Comparison of ENCODE assay signal across 12 cellular contexts in genomic region chr17:75133001-75133400, GRCh38. TPM values are rescaled to one million over a fixed set of nuclear protein-coding genes. Genes with fewer than 3 reads are reported as not detected.
A peak's percentile ranks its signal among the peaks of the same experiment; 100 is the strongest.
DNase-seq lines count a peak whose midpoint lies in the region; ATAC-seq lines count a peak whose summit lies in the region.
"Had no signal": no experiment of that assay in that cellular context is flagged by ENCODE, and none has a peak within 500 bp of the region (broad histone marks: within the 10 kb centered on the region; RNA-seq: fewer than 3 reads in every experiment).

No MANE protein-coding gene starts in this region.

- no peak overlapping the region for H3K23ac ChIP-seq in trophoblast cell (ENCODE audit: low read length)

- H3K27me3 ChIP-seq in trophoblast cell (ENCODE audit: insufficient read depth, low read length): no peaks in the 10 kb centered on the region

- no peak overlapping the region for H4K91ac ChIP-seq in trophoblast cell (ENCODE audit: low read depth, low read length)

- H2BK120ac ChIP-seq in trophoblast cell (ENCODE audit: insufficient read depth, low read length, poor library complexity): no peak overlapping the region

- peak overlapping the region; percentile 31 for H2BK5ac ChIP-seq in trophoblast cell (ENCODE audit: low read depth, low read length, poor library complexity)

- no peak overlapping the region for H3K4ac ChIP-seq in trophoblast cell (ENCODE audit: low read depth, low read length)

- no peak overlapping the region for H3K4me3 ChIP-seq in trophoblast cell (ENCODE audit: low read depth, low read length)

- H3K9me3 Mint-ChIP-seq in activated T-cell treated with anti-CD3 and anti-CD28 coated beads, Interleukin-2, amount 50 U/mL, for 72 hours: no peaks in the 10 kb centered on the region
- no peaks in the 10 kb centered on the region for H3K9me3 Mint-ChIP-seq in T-cell
- H3K9me3 Mint-ChIP-seq: stimulated activated naive B cell treated with anti-CD40 and anti-IgM and Interleukin-4, amounts not matched to agents 10 μg/mL and 1 μg/mL and 100 μg/mL, for 72 hours had no signal

- no peak overlapping the region for H2AK5ac ChIP-seq in trophoblast cell (ENCODE audit: low read length)

- peaks cover 0 to 6% of the 10 kb centered on the region in 2 experiments for H3K4me1 ChIP-seq in trophoblast cell (ENCODE audit: control insufficient read depth in 1 of 2, insufficient read depth in 2 of 2, low read length in 2 of 2)

- H3K79me2 ChIP-seq in trophoblast cell (ENCODE audit: control insufficient read depth, insufficient read depth, low read length, poor library complexity): peaks cover 9% of the 10 kb centered on the region

- peaks cover 26% of the 10 kb centered on the region for H3K4me1 Mint-ChIP-seq in activated T-cell treated with anti-CD3 and anti-CD28 coated beads, Interleukin-2, amount 50 U/mL, for 72 hours (ENCODE audit: low read depth)
- H3K4me1 Mint-ChIP-seq in T-cell: peaks cover 14 to 19% (median 14%) of the 10 kb centered on the region in 3 donors

- H2AFZ ChIP-seq in trophoblast cell (ENCODE audit: insufficient read depth, low read length, poor library complexity): no peak overlapping the region

- peak overlapping the region; percentile 28 for H3K27ac Mint-ChIP-seq in activated T-cell treated with anti-CD3 and anti-CD28 coated beads, Interleukin-2, amount 50 U/mL, for 72 hours
- H3K27ac Mint-ChIP-seq in T-cell: peak overlapping the region in 1 of 2 donors; percentile 82

- no peak overlapping the region for H3K4me2 ChIP-seq in trophoblast cell (ENCODE audit: low read length)

- POLR2A ChIA-PET in T-cell (lab: Charles Lee): no interaction called here

- H3K4me3 Mint-ChIP-seq in activated T-cell treated with anti-CD3 and anti-CD28 coated beads, Interleukin-2, amount 50 U/mL, for 72 hours: no peak overlapping the region
- H3K4me3 Mint-ChIP-seq in T-cell: peak overlapping the region; percentile 6 to 89 (median 31)

- CTCF ChIA-PET in T-cell (lab: Charles Lee): interaction anchor here (0.7 to 2.2 kb wide), 3 partner anchors 19 to 171 kb away, joined by 8 to 13 read pairs (median 8); no protein-coding TSS in a partner anchor

- peaks cover 0 to 5% of the 10 kb centered on the region in 2 donors for H3K36me3 Mint-ChIP-seq in activated T-cell treated with anti-CD3 and anti-CD28 coated beads, Interleukin-2, amount 50 U/mL, for 72 hours (ENCODE audit: insufficient read depth in 2 of 2)
- H3K36me3 Mint-ChIP-seq in T-cell: peaks cover 7% of the 10 kb centered on the region

- H3K14ac ChIP-seq in trophoblast cell (ENCODE audit: low read length): no peak overlapping the region

- H4K12ac ChIP-seq in trophoblast cell (ENCODE audit: low read depth, low read length): no peak overlapping the region

- H3K9ac ChIP-seq in trophoblast cell (ENCODE audit: low read length): no peak overlapping the region

- no peaks in the 10 kb centered on the region for H3K9me3 ChIP-seq in trophoblast cell (ENCODE audit: insufficient read depth, low read depth, low read length)

- DNase-seq in activated T-cell treated with anti-CD3 and anti-CD28 coated beads, Interleukin-2, amount 50 U/mL, for 72 hours: no peak
- DNase-seq in activated T-cell treated with anti-CD3 and anti-CD28 coated beads for 4 hours (no peak), T-cell (no peak), trophoblast cell (no peak), Ammon's horn (ENCODE audit: low spot score) (no peak), dermis blood vessel endothelial cell (no peak)
- DNase-seq: EL; Karpas-422; NCI-H748 treated with DMSO at 0.1 percent for 48 hours; SHP77 treated with DMSO at 0.1 percent for 48 hours; stimulated activated CD4-positive, alpha-beta T cell treated with anti-CD3 and anti-CD28 coated beads, Interleukin-2, amount 100 ng/mL, for 48 hours; stimulated activated naive B cell treated with anti-CD40 and anti-IgM and Interleukin-4, amounts not matched to agents 10 μg/mL and 1 μg/mL and 100 μg/mL, for 72 hours had no signal

- WGBS in trophoblast cell (ENCODE audit: extremely low coverage, insufficient coverage, insufficient read length): no CpG with 5 or more reads among the region's 3 CpGs

- no peak for ATAC-seq in activated T-cell treated with anti-CD3 and anti-CD28 coated beads, Interleukin-2, amount 50 U/mL, for 72 hours (replicated peaks in 1 of 2)
- ATAC-seq in T-cell (replicated peaks in 1 of 4): no peak
- ATAC-seq: stimulated activated naive B cell treated with anti-CD40 and anti-IgM and Interleukin-4, amounts not matched to agents 10 μg/mL and 1 μg/mL and 100 μg/mL, for 72 hours had no signal

- no peak overlapping the region for H4K8ac ChIP-seq in trophoblast cell (ENCODE audit: low read depth, low read length)

- H3K27ac ChIP-seq in trophoblast cell (ENCODE audit: low read depth, low read length): no peak overlapping the region

- H3K27me3 Mint-ChIP-seq in activated T-cell treated with anti-CD3 and anti-CD28 coated beads, Interleukin-2, amount 50 U/mL, for 72 hours (ENCODE audit: low read depth): no peaks in the 10 kb centered on the region
- no peaks in the 10 kb centered on the region for H3K27me3 Mint-ChIP-seq in T-cell
- H3K27me3 Mint-ChIP-seq: stimulated activated naive B cell treated with anti-CD40 and anti-IgM and Interleukin-4, amounts not matched to agents 10 μg/mL and 1 μg/mL and 100 μg/mL, for 72 hours had no signal

- no peak overlapping the region for H3K18ac ChIP-seq in trophoblast cell (ENCODE audit: low read length)

- H2BK12ac ChIP-seq in trophoblast cell (ENCODE audit: low read length): no peak overlapping the region

- H3K36me3 ChIP-seq in trophoblast cell (ENCODE audit: control insufficient read depth in 1 of 2, insufficient read depth in 2 of 2, low read length in 2 of 2): peaks cover 31 to 34% of the 10 kb centered on the region in 2 experiments

- peaks cover 11% of the 10 kb centered on the region for H3K79me1 ChIP-seq in trophoblast cell (ENCODE audit: low read length)

RNA-seq across cellular contexts. Expression of gene NT5C, which starts 1.5 kb away (rescaled TPM):
- total RNA-seq in activated T-cell treated with anti-CD3 and anti-CD28 coated beads, Interleukin-2, amount 50 U/mL, for 72 hours: 10 to 100 TPM; 56.5 to 65.9 TPM
- total RNA-seq in T-cell (10 to 100 TPM; 21.5 to 88.8 (median 70.1) TPM), dermis blood vessel endothelial cell (48.8 and 51.9 TPM in 2 replicates)
- 45.3 and 47.2 TPM in 2 replicates for polyA plus RNA-seq in trophoblast cell (2013)

RNA-seq across cellular contexts. Expression of gene JPT1, which starts 21.3 kb away (rescaled TPM):
- 100 to 1,000 TPM; 162 to 188 TPM for total RNA-seq in activated T-cell treated with anti-CD3 and anti-CD28 coated beads, Interleukin-2, amount 50 U/mL, for 72 hours
- total RNA-seq in T-cell (10 to 100 TPM; 28.3 to 55.8 (median 45.4) TPM), dermis blood vessel endothelial cell (120 and 160 TPM in 2 replicates)
- 301 and 304 TPM in 2 replicates for polyA plus RNA-seq in trophoblast cell (2013)

RNA-seq across cellular contexts. Expression of gene ARMC7, which starts 23.2 kb away (rescaled TPM):
- 10 to 100 TPM; 10.6 to 12.9 TPM for total RNA-seq in activated T-cell treated with anti-CD3 and anti-CD28 coated beads, Interleukin-2, amount 50 U/mL, for 72 hours
- total RNA-seq in T-cell (10 to 100 TPM in 3 of 5 donors, 1 to 10 TPM in 2; 8.9 to 23.9 (median 18.8) TPM), dermis blood vessel endothelial cell (3.1 and 3.9 TPM in 2 replicates)
- 8.6 and 8.7 TPM in 2 replicates for polyA plus RNA-seq in trophoblast cell (2013)

RNA-seq across cellular contexts. Expression of gene SLC16A5, which starts 45.2 kb away (rescaled TPM):
- 1 to 10 TPM; 7.5 to 9.8 TPM for total RNA-seq in activated T-cell treated with anti-CD3 and anti-CD28 coated beads, Interleukin-2, amount 50 U/mL, for 72 hours
- total RNA-seq in T-cell (10 to 100 TPM in 4 of 5 donors, 1 to 10 TPM in 1; 9.1 to 24.3 (median 16.8) TPM), dermis blood vessel endothelial cell (11.4 and 17.1 TPM in 2 replicates)
- 18.8 and 19.2 TPM in 2 replicates for polyA plus RNA-seq in trophoblast cell (2013)

RNA-seq across cellular contexts. Expression of gene SUMO2, which starts 49.8 kb away (rescaled TPM):
- 100 to 1,000 TPM; 361 to 368 TPM for total RNA-seq in activated T-cell treated with anti-CD3 and anti-CD28 coated beads, Interleukin-2, amount 50 U/mL, for 72 hours
- 100 to 1,000 TPM; 239 to 284 (median 269) TPM for total RNA-seq in T-cell
- 194 and 209 TPM in 2 replicates for polyA plus RNA-seq in trophoblast cell (2013)
- total RNA-seq in dermis blood vessel endothelial cell: 116 and 134 TPM in 2 replicates

Comparison
In these comparisons a context has a peak if more than half of its experiments do, and no peak if none do; other contexts are left out.
1. H3K4me3 Mint-ChIP-seq: peak in T-cell (3 of 3); none in activated T-cell treated with anti-CD3 and anti-CD28 coated beads, Interleukin-2, amount 50 U/mL, for 72 hours (0 of 2).